8 cellular contexts compared by ENCODE assay signal in the genomic region with DNA sequence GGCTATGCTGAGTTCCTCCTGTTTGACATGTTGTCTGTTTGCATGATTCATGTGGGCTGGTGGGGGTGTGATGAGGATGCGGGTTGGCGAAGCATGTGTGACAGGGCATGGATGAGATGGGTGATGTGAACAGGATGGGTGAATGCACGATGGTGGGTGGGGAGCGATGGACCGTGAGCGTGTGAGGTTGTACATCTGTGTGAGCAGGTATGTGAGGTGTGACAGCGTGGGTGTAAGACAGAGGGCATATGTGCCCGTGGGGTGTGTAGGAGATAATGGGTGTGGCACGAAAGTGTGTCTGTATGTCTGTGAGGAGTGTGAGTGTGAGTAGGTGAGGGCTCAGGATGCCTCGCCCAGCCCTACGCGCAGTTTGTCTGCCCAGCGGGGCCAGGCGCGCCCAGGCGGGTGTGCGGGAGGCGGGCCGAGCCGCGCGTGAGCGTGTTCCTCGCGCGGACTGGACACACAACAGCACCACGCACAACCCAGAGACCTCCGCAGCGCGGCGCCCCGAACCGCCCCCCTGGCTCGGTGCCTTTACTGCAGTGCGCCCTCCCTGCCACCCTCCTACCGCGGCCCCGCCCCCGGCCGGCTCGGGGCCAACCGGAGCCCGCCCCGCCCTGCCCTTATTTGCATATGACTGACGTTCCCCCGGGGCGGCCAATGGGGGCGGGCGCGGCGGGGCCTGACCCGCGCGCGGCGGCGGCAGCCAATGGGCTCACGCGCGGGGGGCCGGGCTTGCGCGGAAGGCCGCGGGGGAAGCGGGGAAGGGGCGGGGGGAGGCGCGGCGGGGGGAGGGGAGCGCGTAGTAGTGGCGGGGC. TPM values are rescaled to one million over a fixed set of nuclear protein-coding genes. Genes with fewer than 3 reads are reported as not detected.
DNase-seq lines count a peak whose midpoint lies in the region; ATAC-seq, FAIRE-seq and TF ChIP-seq lines count a peak whose summit lies in the region.

No MANE protein-coding gene starts in this region.

- peak; percentile 97 for FAIRE-seq in HTR-8/SVneo (lab: Jason Lieb, UNC)

- H3K4me3 ChIP-seq in mucosa of descending colon = peak overlapping the region; percentile 46

- in situ Hi-C loops in Caki2 (cut with HindIII; ENCODE audit: low pct_unique_long_range_greater_than_20kb, low sequenced_read_pairs) = no loop called here

- intact Hi-C loops in mucosa of descending colon (cut with DNase I, micrococcal nuclease) = loop anchor here in 1 of 2 donors (5.0 kb wide), 1 partner anchor 36 kb away; no protein-coding TSS in a partner anchor

- peak; percentile 46 for ATAC-seq in GM21381 (IDR thresholded peaks at IDR 0.05; ENCODE audit: unreplicated experiment)
- peak; percentile 82 for ATAC-seq in mucosa of descending colon

- H3K36me3 ChIP-seq in mucosa of descending colon (ENCODE audit: low read depth) = no peaks in the 10 kb centered on the region

- DNase-seq in Caki2 (ENCODE audit: low read depth) = peak; percentile 86
- peak; percentile 90 for DNase-seq in HTR-8/SVneo (ENCODE audit: insufficient read length, low spot score)
- DNase-seq in NOMO-1 treated with DMSO at 0.1 percent for 48 hours (lab: John Stamatoyannopoulos, UW; ENCODE audit: unreplicated experiment) = peak; percentile 89
- DNase-seq in activated CD8-positive, alpha-beta memory T cell treated with anti-CD3 and anti-CD28 coated beads, Interleukin-2, amount 50 U/mL, for 4 hours = peak; percentile 95
- peak; percentile 80 for DNase-seq in epithelial cell of prostate (ENCODE audit: low read depth, low spot score)
- peak; percentile 97 to 98 (median 97) for DNase-seq in mucosa of descending colon
- DNase-seq in stimulated activated CD8-positive, alpha-beta memory T cell treated with anti-CD3 and anti-CD28 coated beads, Interleukin-2, amount 100 ng/mL, for 48 hours (ENCODE audit: low read depth in 2 of 2) = peak; percentile 92 to 98

- TF ChIP-seq CTCF in mucosa of descending colon (IDR thresholded peaks at IDR 0.05) = no peak

- H3K9me3 ChIP-seq in mucosa of descending colon = no peaks in the 10 kb centered on the region

- H3K4me1 ChIP-seq in mucosa of descending colon (ENCODE audit: low read depth) = peaks cover 52% of the 10 kb centered on the region

- H3K27ac ChIP-seq in epithelial cell of prostate = peak overlapping the region; percentile 86

RNA-seq across cellular contexts. Expression of a gene that starts 14.4 kb away (rescaled TPM):
- 13.6 and 27.5 TPM in 2 replicates for total RNA-seq in Caki2 (2014; rRNA removed; shearing (Covaris generic); ENCODE audit: low replicate concordance)
- 10 to 100 TPM; 47.3 to 78.0 (median 50.0) TPM for total RNA-seq in mucosa of descending colon

RNA-seq across cellular contexts. Expression of a gene that starts 18.5 kb away (rescaled TPM):
- total RNA-seq in Caki2 (2014; rRNA removed; shearing (Covaris generic); ENCODE audit: low replicate concordance) = 3.0 TPM in 1 of 2 replicates, not detected in the other
- total RNA-seq in mucosa of descending colon = 1 to 10 TPM in 1 of 3 donors, not detected in 2; 1.0 TPM

RNA-seq across cellular contexts. Expression of a gene that starts 19.0 kb away (rescaled TPM):
- 142 and 150 TPM in 2 replicates for total RNA-seq in Caki2 (2014; rRNA removed; shearing (Covaris generic); ENCODE audit: low replicate concordance)
- total RNA-seq in mucosa of descending colon = 10 to 100 TPM; 15.3 to 32.6 (median 22.9) TPM

RNA-seq across cellular contexts. Expression of a gene that starts 28.5 kb away (rescaled TPM):
- 47.1 and 49.5 TPM in 2 replicates for total RNA-seq in Caki2 (2014; rRNA removed; shearing (Covaris generic); ENCODE audit: low replicate concordance)
- 10 to 100 TPM; 35.7 to 75.2 (median 42.0) TPM for total RNA-seq in mucosa of descending colon

RNA-seq across cellular contexts. Expression of a gene that starts 29.7 kb away (rescaled TPM):
- total RNA-seq in Caki2 (2014; rRNA removed; shearing (Covaris generic); ENCODE audit: low replicate concordance) = not detected in 2 replicates
- under 1 TPM in 2 of 3 donors, not detected in 1; 0.17 to 0.63 TPM for total RNA-seq in mucosa of descending colon

Comparison
In these comparisons a context has a peak if more than half of its experiments do, and no peak if none do; other contexts are left out.
1. Peak in every context shown above with its lines: DNase-seq, ATAC-seq, H3K4me3 ChIP-seq and H3K27ac ChIP-seq.